In genomic region chr15:83653639-83654378, GRCh38 we compare ENCODE assay signal across 8 cellular contexts. TPM values are rescaled to one million over a fixed set of nuclear protein-coding genes. Genes with fewer than 3 reads are reported as not detected.
DNase-seq lines count a peak whose midpoint lies in the region; ATAC-seq and TF ChIP-seq lines count a peak whose summit lies in the region.

Gene ADAMTSL3, plus strand, starts transcription at chr15:83654123. Its CDS starts 1,639 bp downstream, at chr15:83655762.

- ATAC-seq in omental fat pad (ENCODE audit: low FRiP score): peak; percentile 67
- ATAC-seq in GM18517 (IDR thresholded peaks at IDR 0.05; ENCODE audit: unreplicated experiment): no peak
- ATAC-seq in GM21786 (IDR thresholded peaks at IDR 0.05; ENCODE audit: unreplicated experiment): no peak

- intact Hi-C loops in cardiac septum (cut with DNase I): loop anchor here (5.0 kb wide), 1 partner anchor 188 kb away; no protein-coding TSS in a partner anchor

- peak within 1 kb of the TSS; percentile 77 for H3K4me3 ChIP-seq in SK-N-MC

- DNase-seq in AG20443 (ENCODE audit: low spot score) (peak; percentile 84), SK-N-MC (ENCODE audit: low read depth, low spot score) (no peak), cardiac septum (ENCODE audit: low spot score) (peak; percentile 88), omental fat pad (ENCODE audit: low spot score) (no peak), GM20000 (ENCODE audit: low spot score) (no peak)
- DNase-seq in stimulated activated CD4-positive, alpha-beta T cell treated with anti-CD3 and anti-CD28 coated beads, Interleukin-4, amount 100 ng/mL, for 4 hours: no peak

- no peak for TF ChIP-seq CTCF in omental fat pad (IDR thresholded peaks at IDR 0.05)
- no peak for TF ChIP-seq CTCF in GM20000 (IDR thresholded peaks at IDR 0.05; ENCODE audit: extremely low read depth, missing control alignments)

- no peaks in the 10 kb centered on the region for H3K36me3 ChIP-seq in SK-N-MC (ENCODE audit: insufficient read depth, low read length)

- H3K9me3 ChIP-seq in SK-N-MC (ENCODE audit: low read depth, low read length): no peaks in the 10 kb centered on the region

- H3K27ac ChIP-seq in SK-N-MC: no peak within 1 kb of the TSS

- H3K9ac ChIP-seq in SK-N-MC (ENCODE audit: insufficient read length): no peak within 1 kb of the TSS

RNA-seq across cellular contexts. Expression of gene ADAMTSL3, which starts in this region (rescaled TPM):
- total RNA-seq in cardiac septum: 9.8 TPM
- 10 to 100 TPM in 1 of 4 donors, 1 to 10 TPM in 3; 4.9 to 28.1 (median 8.4) TPM for total RNA-seq in omental fat pad

Comparison
In these comparisons a context has a peak if more than half of its experiments do, and no peak if none do; other contexts are left out.
1. DNase-seq: peak in AG20443 (single experiment) and cardiac septum (single experiment); none in SK-N-MC (single experiment), omental fat pad (single experiment), GM20000 (single experiment) and stimulated activated CD4-positive, alpha-beta T cell treated with anti-CD3 and anti-CD28 coated beads, Interleukin-4, amount 100 ng/mL, for 4 hours (0 of 2).